ENCODE assay signal across 15 cellular contexts in genomic region chrX:2264179-2265030, GRCh38.
DNase-seq lines count a peak whose midpoint lies in the region; ATAC-seq and TF ChIP-seq lines count a peak whose summit lies in the region.
"Had no signal": no experiment of that assay in that cellular context is flagged by ENCODE, and none has a peak within 500 bp of the region (broad histone marks: within the 10 kb centered on the region; RNA-seq: fewer than 3 reads in every experiment).

No MANE protein-coding gene starts in this region.

- H2AFZ ChIP-seq in OCI-LY7 (ENCODE audit: low read length) = no peak overlapping the region
- H2AFZ ChIP-seq: GM23248 had no signal

- H3K27ac ChIP-seq in OCI-LY7 (ENCODE audit: low read depth, low read length, poor library complexity, severe bottlenecking) = no peak overlapping the region
- H3K27ac ChIP-seq in gastroesophageal sphincter = no peak overlapping the region
- H3K27ac ChIP-seq: GM23248 had no signal

- no peaks in the 10 kb centered on the region for H3K27me3 Mint-ChIP-seq in activated naive CD4-positive, alpha-beta T cell treated with anti-CD3 and anti-CD28 coated beads, Interleukin-2, amount 10 ng/mL, durations not matched to agents 7 days and 5 days
- H3K27me3 Mint-ChIP-seq in endothelial cell (ENCODE audit: unreplicated experiment) = peaks cover 16% of the 10 kb centered on the region

- H3K27me3 ChIP-seq in gastroesophageal sphincter = no peaks in the 10 kb centered on the region

- TF ChIP-seq POLR2A in gastroesophageal sphincter (IDR thresholded peaks at IDR 0.05) = no peak

- no peaks in the 10 kb centered on the region for H3K4me1 Mint-ChIP-seq in activated naive CD4-positive, alpha-beta T cell treated with anti-CD3 and anti-CD28 coated beads, Interleukin-2, amount 10 ng/mL, durations not matched to agents 7 days and 5 days
- peaks cover 6% of the 10 kb centered on the region for H3K4me1 Mint-ChIP-seq in endothelial cell (ENCODE audit: unreplicated experiment)

- H3K4me1 ChIP-seq in OCI-LY7 (ENCODE audit: insufficient read depth, low read length, poor library complexity, severe bottlenecking) (no peaks in the 10 kb centered on the region), gastroesophageal sphincter (peaks cover 0 to 14% (median 0%) of the 10 kb centered on the region in 3 donors)

- intact Hi-C loops in OCI-LY7 (cut with micrococcal nuclease; ENCODE audit: unreplicated experiment) = no loop called here

- H3K4me3 Mint-ChIP-seq in activated naive CD4-positive, alpha-beta T cell treated with anti-CD3 and anti-CD28 coated beads, Interleukin-2, amount 10 ng/mL, durations not matched to agents 7 days and 5 days = no peak overlapping the region
- H3K4me3 Mint-ChIP-seq in endothelial cell (ENCODE audit: unreplicated experiment) = peak overlapping the region; percentile 81

- no peak for TF ChIP-seq CTCF in OCI-LY7 (conservative IDR thresholded peaks at IDR 0.05; ENCODE audit: low read length)
- no peak for TF ChIP-seq CTCF in endothelial cell (IDR thresholded peaks at IDR 0.05; ENCODE audit: unreplicated experiment)
- no peak for TF ChIP-seq CTCF in gastroesophageal sphincter (IDR thresholded peaks at IDR 0.05)

- H3K9me3 ChIP-seq in OCI-LY7 (ENCODE audit: low read length) = no peaks in the 10 kb centered on the region
- H3K9me3 ChIP-seq in gastroesophageal sphincter = no peaks in the 10 kb centered on the region

- no peak overlapping the region for H3K4me2 ChIP-seq in OCI-LY7 (ENCODE audit: low read length)

- peak; percentile 37 for DNase-seq in activated naive CD4-positive, alpha-beta T cell treated with anti-CD3 and anti-CD28 coated beads, Interleukin-2, amount 10 ng/mL, durations not matched to agents 7 days and 5 days
- DNase-seq in activated naive CD4-positive, alpha-beta T cell treated with anti-CD3 and anti-CD28 coated beads, Interleukin-2, amount 50 U/mL, for 72 hours (ENCODE audit: low spot score in 2 of 2) = no peak
- DNase-seq in OCI-LY7 (ENCODE audit: low spot score) = peak; percentile 23
- no peak for DNase-seq in endothelial cell (ENCODE audit: low spot score)
- DNase-seq in retina = peak; percentile 53
- DNase-seq in SW 1271 (lab: John Stamatoyannopoulos, UW) = no peak
- DNase-seq: C1 segment of cervical spinal cord, GM23248, MV-4-11, NCI-H1436, NCI-H2081, NCI-H524, SIG-M5 had no signal

- H3K36me3 ChIP-seq in OCI-LY7 (ENCODE audit: insufficient read depth, low read length) (no peaks in the 10 kb centered on the region), gastroesophageal sphincter (peaks cover 0 to 50% of the 10 kb centered on the region in 2 donors)

- TF ChIP-seq EP300 in gastroesophageal sphincter (IDR thresholded peaks at IDR 0.05) = no peak

- H3K4me3 ChIP-seq in OCI-LY7 (ENCODE audit: low read depth, low read length, poor library complexity, severe bottlenecking) = no peak overlapping the region
- no peak overlapping the region for H3K4me3 ChIP-seq in gastroesophageal sphincter
- H3K4me3 ChIP-seq: GM23248 had no signal

- BruUV-seq in OCI-LY7 (replicated peaks; lab: Mats Ljungman, UMichigan) = no TSS peak

- POLR2A ChIA-PET in OCI-LY7 (lab: Charles Lee) = no interaction called here

- H3K36me3 Mint-ChIP-seq in activated naive CD4-positive, alpha-beta T cell treated with anti-CD3 and anti-CD28 coated beads, Interleukin-2, amount 10 ng/mL, durations not matched to agents 7 days and 5 days = peaks cover 11% of the 10 kb centered on the region
- H3K36me3 Mint-ChIP-seq in activated naive CD4-positive, alpha-beta T cell treated with anti-CD3 and anti-CD28 coated beads, Interleukin-2, amount 50 U/mL, for 72 hours = peaks cover 7 to 33% of the 10 kb centered on the region in 2 donors
- H3K36me3 Mint-ChIP-seq in endothelial cell (ENCODE audit: low read depth, unreplicated experiment) = peaks cover 11% of the 10 kb centered on the region

- H4K20me1 ChIP-seq in OCI-LY7 (ENCODE audit: insufficient read depth, low read length) = no peaks in the 10 kb centered on the region

- H3K27ac Mint-ChIP-seq in activated naive CD4-positive, alpha-beta T cell treated with anti-CD3 and anti-CD28 coated beads, Interleukin-2, amount 10 ng/mL, durations not matched to agents 7 days and 5 days = peak overlapping the region; percentile 28
- no peak overlapping the region for H3K27ac Mint-ChIP-seq in activated naive CD4-positive, alpha-beta T cell treated with anti-CD3 and anti-CD28 coated beads, Interleukin-2, amount 50 U/mL, for 72 hours
- peak overlapping the region; percentile 77 for H3K27ac Mint-ChIP-seq in endothelial cell (ENCODE audit: unreplicated experiment)

- WGBS in gastroesophageal sphincter (ENCODE audit: low coverage in 1 of 2), 2 donors = no CpG with 5 or more reads among the region's 17 CpGs

- no peaks in the 10 kb centered on the region for H3K79me2 ChIP-seq in OCI-LY7 (ENCODE audit: insufficient read depth, low read depth, low read length)

- no peak for ATAC-seq in activated naive CD4-positive, alpha-beta T cell treated with anti-CD3 and anti-CD28 coated beads, Interleukin-2, amount 50 U/mL, for 72 hours
- ATAC-seq in gastroesophageal sphincter = no peak
- ATAC-seq in HG03139 (IDR thresholded peaks at IDR 0.05; ENCODE audit: unreplicated experiment) = no peak

- no peaks in the 10 kb centered on the region for H3K9me2 ChIP-seq in OCI-LY7 (ENCODE audit: insufficient read depth, low read length)

- H3K9me3 Mint-ChIP-seq in activated naive CD4-positive, alpha-beta T cell treated with anti-CD3 and anti-CD28 coated beads, Interleukin-2, amount 10 ng/mL, durations not matched to agents 7 days and 5 days = peaks cover 1% of the 10 kb centered on the region
- H3K9me3 Mint-ChIP-seq in activated naive CD4-positive, alpha-beta T cell treated with anti-CD3 and anti-CD28 coated beads, Interleukin-2, amount 50 U/mL, for 72 hours = no peaks in the 10 kb centered on the region
- no peaks in the 10 kb centered on the region for H3K9me3 Mint-ChIP-seq in endothelial cell (ENCODE audit: unreplicated experiment)

- CTCF ChIA-PET in activated naive CD4-positive, alpha-beta T cell treated with anti-CD3 and anti-CD28 coated beads, Interleukin-2, amount 10 ng/mL, durations not matched to agents 7 days and 5 days (lab: Charles Lee) = no interaction called here
- CTCF ChIA-PET in OCI-LY7 (lab: Charles Lee; ENCODE audit: unreplicated experiment) = no interaction called here

Comparison
In these comparisons a context has a peak if more than half of its experiments do, and no peak if none do; other contexts are left out.
1. DNase-seq: peak in activated naive CD4-positive, alpha-beta T cell treated with anti-CD3 and anti-CD28 coated beads, Interleukin-2, amount 10 ng/mL, durations not matched to agents 7 days and 5 days (single experiment), OCI-LY7 (single experiment) and retina (single experiment); none in activated naive CD4-positive, alpha-beta T cell treated with anti-CD3 and anti-CD28 coated beads, Interleukin-2, amount 50 U/mL, for 72 hours (0 of 2), endothelial cell (single experiment) and SW 1271 (0 of 2).
2. H3K27ac Mint-ChIP-seq: peak in activated naive CD4-positive, alpha-beta T cell treated with anti-CD3 and anti-CD28 coated beads, Interleukin-2, amount 10 ng/mL, durations not matched to agents 7 days and 5 days (single experiment) and endothelial cell (single experiment); none in activated naive CD4-positive, alpha-beta T cell treated with anti-CD3 and anti-CD28 coated beads, Interleukin-2, amount 50 U/mL, for 72 hours (0 of 2).